ENCODE assay signal across 31 cellular contexts in the genomic region with DNA sequence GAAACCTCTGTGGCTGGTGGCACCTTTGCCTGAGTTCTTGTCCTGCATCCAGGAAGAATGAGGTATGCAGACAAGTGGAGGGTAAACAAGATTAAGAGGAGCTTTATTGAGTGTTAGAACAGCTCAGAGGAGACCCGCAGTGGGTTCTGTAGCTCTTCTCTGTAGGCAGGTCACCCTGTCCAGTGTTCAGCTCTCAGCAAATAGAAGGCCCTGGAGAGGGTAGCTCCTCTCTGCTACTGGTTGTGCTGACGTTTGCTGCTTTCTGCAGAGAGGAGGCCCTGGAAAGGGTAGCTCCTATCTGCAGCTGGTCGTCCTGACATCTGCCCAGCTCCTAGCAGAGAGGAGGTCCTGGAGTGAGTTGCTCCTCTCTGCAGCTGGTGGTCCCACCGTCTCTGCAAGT.
"Had no signal": no experiment of that assay in that cellular context is flagged by ENCODE, and none has a peak within 500 bp of the region (broad histone marks: within the 10 kb centered on the region; RNA-seq: fewer than 3 reads in every experiment).

No MANE protein-coding gene starts in this region.

- H3K4me3 ChIP-seq: K562 had no signal

- H3K27ac Mint-ChIP-seq: activated CD4-positive, alpha-beta memory T cell treated with anti-CD3 and anti-CD28 coated beads, Interleukin-2, amount 10 ng/mL, durations not matched to agents 7 days and 5 days; activated CD8-positive, alpha-beta memory T cell treated with anti-CD3 and anti-CD28 coated beads, Interleukin-2, amount 10 ng/mL, durations not matched to agents 7 days and 5 days; activated naive CD8-positive, alpha-beta T cell treated with anti-CD3 and anti-CD28 coated beads for 36 hours; activated T-cell treated with anti-CD3 and anti-CD28 coated beads, Interleukin-2, amount 50 U/mL, for 72 hours; activated T-helper 17 cell treated with anti-CD3 and anti-CD28 coated beads, Interleukin-2, amount 50 U/mL, for 72 hours had no signal

- H3K9me3 Mint-ChIP-seq: activated CD4-positive, alpha-beta memory T cell treated with anti-CD3 and anti-CD28 coated beads, Interleukin-2, amount 10 ng/mL, durations not matched to agents 7 days and 5 days; activated naive CD8-positive, alpha-beta T cell treated with anti-CD3 and anti-CD28 coated beads for 36 hours; activated T-cell treated with anti-CD3 and anti-CD28 coated beads, Interleukin-2, amount 50 U/mL, for 72 hours; central memory CD8-positive, alpha-beta T cell had no signal

- H3K27me3 ChIP-seq: brain microvascular endothelial cell had no signal

- DNase-seq: activated CD4-positive, alpha-beta memory T cell treated with anti-CD3 and anti-CD28 coated beads, Interleukin-2, amount 10 ng/mL, durations not matched to agents 7 days and 5 days; activated CD4-positive, alpha-beta T cell treated with anti-CD3 and anti-CD28 coated beads for 1 hour; activated CD4-positive, alpha-beta T cell treated with anti-CD3 and anti-CD28 coated beads for 48 hours; activated CD4-positive, CD25-positive, alpha-beta regulatory T cell; activated CD8-positive, alpha-beta memory T cell treated with anti-CD3 and anti-CD28 coated beads for 24 hours; activated CD8-positive, alpha-beta memory T cell treated with anti-CD3 and anti-CD28 coated beads, Interleukin-2, amount 10 ng/mL, durations not matched to agents 7 days and 5 days; activated CD8-positive, alpha-beta memory T cell treated with anti-CD3 and anti-CD28 coated beads, Interleukin-2, amount 50 U/mL, for 48 hours; activated effector memory CD4-positive, alpha-beta T cell treated with anti-CD3 and anti-CD28 coated beads, Interleukin-2, amount 50 U/mL, for 16 hours; activated naive CD4-positive, alpha-beta T cell; activated naive CD4-positive, alpha-beta T cell treated with anti-CD3 and anti-CD28 coated beads, Interleukin-2, amount 50 U/mL, for 16 hours; activated naive CD8-positive, alpha-beta T cell treated with anti-CD3 and anti-CD28 coated beads for 36 hours; activated T-cell treated with anti-CD3 and anti-CD28 coated beads, Interleukin-2, amount 50 U/mL, for 72 hours; amniotic stem cell; aorta; brain microvascular endothelial cell; NCI-H1105; NCI-H1417 treated with DMSO at 0.1 percent for 48 hours; NCI-H187 treated with DMSO at 0.1 percent for 48 hours; NCI-H2081; NCI-H2171 treated with DMSO at 0.1 percent for 48 hours; NCI-H2227 treated with DMSO at 0.1 percent for 48 hours; NCI-H446; NCI-H524 treated with DMSO at 0.1 percent for 48 hours; RPMI8226; SW 1271; T1000; WERI-Rb-1 had no signal

- H3K36me3 Mint-ChIP-seq: activated CD8-positive, alpha-beta memory T cell treated with anti-CD3 and anti-CD28 coated beads, Interleukin-2, amount 10 ng/mL, durations not matched to agents 7 days and 5 days; activated naive CD8-positive, alpha-beta T cell treated with anti-CD3 and anti-CD28 coated beads for 36 hours had no signal

- H3K4me1 Mint-ChIP-seq: activated CD4-positive, alpha-beta memory T cell treated with anti-CD3 and anti-CD28 coated beads, Interleukin-2, amount 10 ng/mL, durations not matched to agents 7 days and 5 days; activated CD8-positive, alpha-beta memory T cell treated with anti-CD3 and anti-CD28 coated beads, Interleukin-2, amount 10 ng/mL, durations not matched to agents 7 days and 5 days; activated naive CD8-positive, alpha-beta T cell treated with anti-CD3 and anti-CD28 coated beads for 36 hours; activated T-helper 17 cell treated with anti-CD3 and anti-CD28 coated beads, Interleukin-2, amount 50 U/mL, for 72 hours; central memory CD8-positive, alpha-beta T cell had no signal

- H3K36me3 ChIP-seq: brain microvascular endothelial cell, WERI-Rb-1 had no signal

- ATAC-seq: activated CD8-positive, alpha-beta memory T cell treated with anti-CD3 and anti-CD28 coated beads, Interleukin-2, amount 10 ng/mL, durations not matched to agents 7 days and 5 days; activated T-cell treated with anti-CD3 and anti-CD28 coated beads, Interleukin-2, amount 50 U/mL, for 72 hours; activated T-helper 17 cell treated with anti-CD3 and anti-CD28 coated beads, Interleukin-2, amount 50 U/mL, for 72 hours; K562; Panc1 had no signal

- H3K27ac ChIP-seq: brain microvascular endothelial cell, WERI-Rb-1 had no signal

- H3K27me3 Mint-ChIP-seq: activated T-helper 17 cell treated with anti-CD3 and anti-CD28 coated beads, Interleukin-2, amount 50 U/mL, for 72 hours; central memory CD8-positive, alpha-beta T cell had no signal

- H3K4me3 Mint-ChIP-seq: activated CD4-positive, alpha-beta memory T cell treated with anti-CD3 and anti-CD28 coated beads, Interleukin-2, amount 10 ng/mL, durations not matched to agents 7 days and 5 days; activated CD8-positive, alpha-beta memory T cell treated with anti-CD3 and anti-CD28 coated beads, Interleukin-2, amount 10 ng/mL, durations not matched to agents 7 days and 5 days; activated naive CD8-positive, alpha-beta T cell treated with anti-CD3 and anti-CD28 coated beads for 36 hours; activated T-cell treated with anti-CD3 and anti-CD28 coated beads, Interleukin-2, amount 50 U/mL, for 72 hours; activated T-helper 17 cell treated with anti-CD3 and anti-CD28 coated beads, Interleukin-2, amount 50 U/mL, for 72 hours; central memory CD8-positive, alpha-beta T cell had no signal
